Comparison of ENCODE assay signal across 8 cellular contexts in genomic region chr11:72812968-72813739, GRCh38. TPM values are rescaled to one million over a fixed set of nuclear protein-coding genes. Genes with fewer than 3 reads are reported as not detected.
DNase-seq lines count a peak whose midpoint lies in the region; ATAC-seq and TF ChIP-seq lines count a peak whose summit lies in the region.

No MANE protein-coding gene starts in this region.

- no peaks in the 10 kb centered on the region for H3K9me3 ChIP-seq in esophagus (ENCODE audit: control insufficient read depth in 2 of 2, insufficient read depth in 1 of 2, low read depth in 1 of 2, low read length in 1 of 2)

- DNase-seq in GM12865 (ENCODE audit: low read depth): peak; percentile 86
- peak; percentile 61 for DNase-seq in NOMO-1 treated with dmso at 0.1 percent for 144 hours (lab: John Stamatoyannopoulos, UW; ENCODE audit: unreplicated experiment)
- peak; percentile 73 for DNase-seq in activated CD8-positive, alpha-beta memory T cell treated with anti-CD3 and anti-CD28 coated beads, Interleukin-2, amount 50 U/mL, for 4 hours
- DNase-seq in nephron progenitor cell: peak; percentile 51
- DNase-seq in dedifferentiated amniotic fluid mesenchymal stem cell (ENCODE audit: extremely low spot score): no peak

- H3K4me1 ChIP-seq in esophagus (ENCODE audit: control insufficient read depth in 2 of 2, insufficient read depth in 2 of 2, low read length in 1 of 2): peaks cover 5 to 19% of the 10 kb centered on the region in 2 donors

- H3K4me1 Mint-ChIP-seq in nephron progenitor cell: peaks cover 40% of the 10 kb centered on the region

- H3K27ac ChIP-seq in esophagus (ENCODE audit: low read depth in 2 of 2, low read length in 1 of 2) (peak overlapping the region; percentile 89 to 95), temporal lobe (ENCODE audit: low read depth, low read length) (peak overlapping the region; percentile 86)

- H3K4me3 ChIP-seq in GM12865 (ENCODE audit: low read depth, low read length): peak overlapping the region; percentile 83
- H3K4me3 ChIP-seq in esophagus (ENCODE audit: low read depth in 1 of 2, low read length in 2 of 2): peak overlapping the region; percentile 79 to 96

- H3K36me3 Mint-ChIP-seq in nephron progenitor cell (ENCODE audit: low read depth): peaks cover 22% of the 10 kb centered on the region

- 8 to 12% methylated on average over 24 of the region's 24 CpGs for WGBS in esophagus, 2 donors

- no peaks in the 10 kb centered on the region for H3K9me3 Mint-ChIP-seq in nephron progenitor cell

- H3K27me3 ChIP-seq in esophagus (ENCODE audit: control insufficient read depth in 1 of 2, insufficient read depth in 2 of 2, low read length in 2 of 2): no peaks in the 10 kb centered on the region

- peak; percentile 31 for ATAC-seq in HG03066 (IDR thresholded peaks at IDR 0.05; ENCODE audit: low read depth, unreplicated experiment)

- peak overlapping the region; percentile 84 for H3K4me3 Mint-ChIP-seq in nephron progenitor cell

- peak overlapping the region; percentile 58 for H3K27ac Mint-ChIP-seq in nephron progenitor cell

- peaks cover 16% of the 10 kb centered on the region for H3K27me3 Mint-ChIP-seq in nephron progenitor cell (ENCODE audit: low read depth, poor library complexity)

- peaks cover 2 to 13% of the 10 kb centered on the region in 2 donors for H3K36me3 ChIP-seq in esophagus (ENCODE audit: control insufficient read depth in 2 of 2, insufficient read depth in 2 of 2, low read length in 1 of 2)

- TF ChIP-seq CTCF in GM12865 (IDR thresholded peaks at IDR 0.05; ENCODE audit: insufficient read depth, low read depth, low read length, missing control alignments) (peak; percentile 88), nephron progenitor cell (IDR thresholded peaks at IDR 0.05) (peak; percentile 48)

RNA-seq across cellular contexts. Expression of gene ATG16L2, which starts 1.1 kb away (rescaled TPM):
- 10 to 100 TPM; 27.4 to 85.3 TPM for polyA plus RNA-seq in esophagus
- total RNA-seq in temporal lobe: 4.7 TPM

RNA-seq across cellular contexts. Expression of gene STARD10, which starts 19.3 kb away (rescaled TPM):
- 10 to 100 TPM; 57.9 to 65.8 TPM for polyA plus RNA-seq in esophagus
- 18.9 TPM for total RNA-seq in temporal lobe
